8 cellular contexts compared by ENCODE assay signal in the genomic region with DNA sequence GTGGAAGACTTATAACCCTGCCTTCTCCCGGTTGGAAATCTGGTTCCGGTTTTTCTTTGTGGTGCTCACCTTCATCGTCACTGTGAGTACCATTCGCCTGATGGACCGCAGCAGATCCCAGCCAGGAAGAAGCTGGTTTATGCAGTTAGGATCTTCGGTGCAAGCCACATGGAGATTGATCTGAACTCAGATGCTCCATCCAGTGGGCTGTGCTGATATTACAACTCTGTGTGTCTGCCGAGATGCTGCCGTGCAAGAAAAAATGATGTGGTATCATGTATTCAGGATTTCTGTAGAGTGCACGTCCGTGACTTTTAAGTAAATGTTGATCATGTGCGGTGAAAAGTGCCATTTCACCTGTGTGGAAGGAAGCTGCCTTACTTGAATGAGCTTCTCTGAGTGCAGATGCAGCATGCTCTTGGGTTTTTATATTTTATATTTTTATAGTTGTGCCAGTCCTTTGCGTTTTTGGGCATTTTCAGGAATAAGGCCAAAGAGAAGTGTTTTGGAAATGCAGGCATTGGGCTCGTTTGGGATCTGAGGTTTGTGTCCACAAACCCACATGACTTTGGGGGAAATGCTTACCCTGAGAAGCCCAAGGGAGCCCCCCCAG. TPM values are rescaled to one million over a fixed set of nuclear protein-coding genes. Genes with fewer than 3 reads are reported as not detected.
A peak's percentile ranks its signal among the peaks of the same experiment; 100 is the strongest.
DNase-seq lines count a peak whose midpoint lies in the region; ATAC-seq and TF ChIP-seq lines count a peak whose summit lies in the region.

No MANE protein-coding gene starts in this region.

- WGBS in gastroesophageal sphincter (ENCODE audit: low coverage in 1 of 2), 2 donors: 26 to 27% methylated on average over 7 to 13 of the region's 13 CpGs

- H3K9me3 ChIP-seq in gastroesophageal sphincter: no peaks in the 10 kb centered on the region

- no peaks in the 10 kb centered on the region for H3K27me3 ChIP-seq in gastroesophageal sphincter

- H3K4me3 ChIP-seq in gastroesophageal sphincter: no peak overlapping the region

- no peak overlapping the region for H3K4me3 Mint-ChIP-seq in osteocyte (ENCODE audit: unreplicated experiment)

- TF ChIP-seq POLR2A in gastroesophageal sphincter (IDR thresholded peaks at IDR 0.05): no peak

- peaks cover 24% of the 10 kb centered on the region for H3K36me3 Mint-ChIP-seq in osteocyte (ENCODE audit: unreplicated experiment)

- peak; percentile 75 for TF ChIP-seq CTCF in RWPE1 (conservative IDR thresholded peaks at IDR 0.05; ENCODE audit: low read depth)
- peak; percentile 43 to 79 (median 72) for TF ChIP-seq CTCF in gastroesophageal sphincter (IDR thresholded peaks at IDR 0.05)
- peak; percentile 80 for TF ChIP-seq CTCF in osteocyte (IDR thresholded peaks at IDR 0.05)

- no peaks in the 10 kb centered on the region for H3K9me3 Mint-ChIP-seq in osteocyte (ENCODE audit: unreplicated experiment)

- H3K27ac ChIP-seq in RWPE1: peak overlapping the region; percentile 17; the same call in 1 of the 2 replicates
- no peak overlapping the region for H3K27ac ChIP-seq in gastroesophageal sphincter

- H3K27ac Mint-ChIP-seq in osteocyte (ENCODE audit: unreplicated experiment): no peak overlapping the region

- DNase-seq in DMS79 (lab: John Stamatoyannopoulos, UW) (peak; percentile 3), Kasumi-1 (lab: John Stamatoyannopoulos, UW) (peak; percentile 86 to 90), RWPE1 (ENCODE audit: low spot score) (peak; percentile 56), osteocyte (ENCODE audit: extremely low spot score, unreplicated experiment) (no peak), ureter (ENCODE audit: low spot score) (peak; percentile 59)
- DNase-seq in activated naive CD4-positive, alpha-beta T cell treated with Interleukin-2 at 50 U/mL for 16 hours: peak; percentile 59

- no peaks in the 10 kb centered on the region for H3K4me1 Mint-ChIP-seq in osteocyte (ENCODE audit: unreplicated experiment)

- CTCF ChIA-PET in RWPE1 (lab: Yijun Ruan, JAX): interaction anchor here (0.6 to 2.2 kb wide), 5 partner anchors 11 to 391 kb away, joined by 3 to 6 read pairs (median 3); no protein-coding TSS in a partner anchor

- ATAC-seq in gastroesophageal sphincter (peak; percentile 63), HG02798 (IDR thresholded peaks at IDR 0.05; ENCODE audit: poor library complexity, unreplicated experiment) (no peak)

- no peaks in the 10 kb centered on the region for H3K27me3 Mint-ChIP-seq in osteocyte (ENCODE audit: unreplicated experiment)

- peaks cover 0 to 71% of the 10 kb centered on the region in 2 donors for H3K36me3 ChIP-seq in gastroesophageal sphincter

- no peak for TF ChIP-seq EP300 in gastroesophageal sphincter (IDR thresholded peaks at IDR 0.05)

- POLR2A ChIA-PET in RWPE1 (lab: Yijun Ruan, JAX; ENCODE audit: low non-redundant PET): no interaction called here

- no peaks in the 10 kb centered on the region for H3K4me1 ChIP-seq in gastroesophageal sphincter

RNA-seq across cellular contexts. Expression of gene DYNLT1, which starts 39.2 kb away (rescaled TPM):
- total RNA-seq in gastroesophageal sphincter (100 to 1,000 TPM in 3 of 4 donors, 10 to 100 TPM in 1; 83.9 to 125 (median 113) TPM), osteocyte (116 and 118 TPM in 2 replicates), ureter (117 TPM)

RNA-seq across cellular contexts. Expression of gene SYTL3, which starts 44.5 kb away (rescaled TPM):
- 1 to 10 TPM; 1.9 to 5.9 (median 4.5) TPM for total RNA-seq in gastroesophageal sphincter
- 0.31 and 0.48 TPM in 2 replicates for total RNA-seq in osteocyte
- 8.7 TPM for total RNA-seq in ureter

RNA-seq across cellular contexts. Expression of gene TMEM181, which starts 45.5 kb away (rescaled TPM):
- 10 to 100 TPM; 26.8 to 38.3 (median 29.3) TPM for total RNA-seq in gastroesophageal sphincter
- total RNA-seq in osteocyte: 33.2 and 33.5 TPM in 2 replicates
- total RNA-seq in ureter: 38.3 TPM
